Comparison of ENCODE assay signal across 19 cellular contexts in genomic region chr5:81426347-81426746, GRCh38. TPM values are rescaled to one million over a fixed set of nuclear protein-coding genes. Genes with fewer than 3 reads are reported as not detected.
DNase-seq lines count a peak whose midpoint lies in the region; ATAC-seq and TF ChIP-seq lines count a peak whose summit lies in the region.
"Had no signal": no experiment of that assay in that cellular context is flagged by ENCODE, and none has a peak within 500 bp of the region (broad histone marks: within the 10 kb centered on the region; RNA-seq: fewer than 3 reads in every experiment).

No MANE protein-coding gene starts in this region.

- TF ChIP-seq POLR2A in IMR-90 (IDR thresholded peaks at IDR 0.05; ENCODE audit: low read depth, low read length) (no peak), sigmoid colon (IDR thresholded peaks at IDR 0.05) (no peak)

- no peak overlapping the region for H2AFZ ChIP-seq in IMR-90 (replicated peaks; ENCODE audit: low read length, poor library complexity)

- H2AK9ac ChIP-seq in IMR-90 (replicated peaks; ENCODE audit: low read depth, low read length, poor library complexity), result no peak overlapping the region

- H3K9me1 ChIP-seq in IMR-90 (ENCODE audit: insufficient read depth, low read length), result peaks cover 7% of the 10 kb centered on the region

- H3K4me1 Mint-ChIP-seq in activated T-helper 2 cell treated with anti-CD3 and anti-CD28 coated beads, Interferon-gamma antibody, Interleukin-2, Interleukin-4, amounts not matched to agents 10 μg/mL and 5 μg/mL and 100 μg/mL, durations not matched to agents 14 hours and 24 hours and 36 hours (ENCODE audit: low read depth), result peaks cover 28% of the 10 kb centered on the region

- H3K23ac ChIP-seq in IMR-90 (ENCODE audit: low read depth, low read length), result peak overlapping the region; percentile 53

- DNase-seq in IMR-90, result no peak
- DNase-seq in activated T-helper 2 cell treated with anti-CD3 and anti-CD28 coated beads, Interferon-gamma antibody, Interleukin-2, Interleukin-4, amounts not matched to agents 10 μg/mL and 5 μg/mL and 100 μg/mL, durations not matched to agents 14 hours and 24 hours and 36 hours (ENCODE audit: low spot score), result no peak
- no peak for DNase-seq in right cardiac atrium
- no peak for DNase-seq in NCI-H2196 (lab: John Stamatoyannopoulos, UW; ENCODE audit: unreplicated experiment)
- no peak for DNase-seq in sigmoid colon
- DNase-seq: activated T-cell treated with anti-CD3 and anti-CD28 coated beads, Interleukin-2, amount 50 U/mL, for 48 hours; cortex of kidney; EL; NCI-H748 treated with DMSO at 0.1 percent for 48 hours; RPMI8226; spleen had no signal

- no peak for ATAC-seq in IMR-90 (ENCODE audit: low read depth)
- ATAC-seq in right cardiac atrium, result peak in 1 of 2 donors; percentile 50
- no peak for ATAC-seq in GM18907 (IDR thresholded peaks at IDR 0.05; ENCODE audit: unreplicated experiment)

- H3K79me1 ChIP-seq in IMR-90 (ENCODE audit: low read depth in 1 of 2, low read length in 2 of 2), result peaks cover 0 to 9% of the 10 kb centered on the region in 2 experiments; a peak in 1 of 4 replicates

- peak overlapping the region; percentile 17; the same call in 1 of the 2 replicates for H3K18ac ChIP-seq in IMR-90 (ENCODE audit: low read depth, low read length)

- H3K27ac Mint-ChIP-seq in activated T-helper 2 cell treated with anti-CD3 and anti-CD28 coated beads, Interferon-gamma antibody, Interleukin-2, Interleukin-4, amounts not matched to agents 10 μg/mL and 5 μg/mL and 100 μg/mL, durations not matched to agents 14 hours and 24 hours and 36 hours, result peak overlapping the region; percentile 4

- POLR2A ChIA-PET in IMR-90 (lab: Charles Lee; ENCODE audit: unreplicated experiment), result no interaction called here

- H2AK5ac ChIP-seq in IMR-90 (ENCODE audit: low read depth, low read length), result peak overlapping the region; percentile 65

- TF ChIP-seq RAD21 in IMR-90 (IDR thresholded peaks at IDR 0.05; ENCODE audit: low read length), result no peak

- H2BK5ac ChIP-seq in IMR-90 (ENCODE audit: low read depth, low read length, poor library complexity, severe bottlenecking), result peak overlapping the region; percentile 4

- H3K9ac ChIP-seq in IMR-90 (ENCODE audit: low read depth, low read length), result 0 out of 2 replicates have a peak overlapping the region, but pooled peaks have one; percentile 0

- no peak overlapping the region; the same call in 1 of the 2 replicates for H3K14ac ChIP-seq in IMR-90 (replicated peaks; ENCODE audit: low read depth, low read length)

- H3K9me3 ChIP-seq in IMR-90 (ENCODE audit: control insufficient read depth, insufficient read depth, low read length), result no peaks in the 10 kb centered on the region
- H3K9me3 ChIP-seq in right cardiac atrium (ENCODE audit: control insufficient read depth, low read length), result no peaks in the 10 kb centered on the region
- no peaks in the 10 kb centered on the region for H3K9me3 ChIP-seq in sigmoid colon
- H3K9me3 ChIP-seq: spleen, suprapubic skin had no signal

- H2BK20ac ChIP-seq in IMR-90 (ENCODE audit: low read depth, low read length), result peak overlapping the region; percentile 58

- no peaks in the 10 kb centered on the region for H4K20me1 ChIP-seq in IMR-90 (ENCODE audit: insufficient read depth, low read length)

- dilution Hi-C loops in IMR-90 (cut with HindIII; ENCODE audit: low sequenced_read_pairs, unreplicated experiment), result no loop called here

- H3K4me3 ChIP-seq in IMR-90 (ENCODE audit: insufficient read depth, low read depth, low read length), result no peak overlapping the region
- H3K4me3 ChIP-seq in right cardiac atrium (ENCODE audit: low read length), result no peak overlapping the region
- no peak overlapping the region for H3K4me3 ChIP-seq in sigmoid colon
- H3K4me3 ChIP-seq: GM12878, spleen, suprapubic skin had no signal

- H2BK120ac ChIP-seq in IMR-90 (ENCODE audit: low read depth, low read length), result peak overlapping the region; percentile 66

- H2BK15ac ChIP-seq in IMR-90 (ENCODE audit: low read depth, low read length), result peak overlapping the region; percentile 31; the same call in 2 of the 3 replicates

- H3K56ac ChIP-seq in IMR-90 (ENCODE audit: extremely low read depth, insufficient read depth, low read length), result no peak overlapping the region

- TF ChIP-seq CTCF in IMR-90 (conservative IDR thresholded peaks at IDR 0.05; ENCODE audit: low read depth, low read length) (no peak), sigmoid colon (IDR thresholded peaks at IDR 0.05) (no peak)

- TF ChIP-seq EP300 in sigmoid colon (IDR thresholded peaks at IDR 0.05), result no peak

- H3K36me3 Mint-ChIP-seq in activated T-helper 2 cell treated with anti-CD3 and anti-CD28 coated beads, Interferon-gamma antibody, Interleukin-2, Interleukin-4, amounts not matched to agents 10 μg/mL and 5 μg/mL and 100 μg/mL, durations not matched to agents 14 hours and 24 hours and 36 hours (ENCODE audit: low read depth), result peaks cover 2% of the 10 kb centered on the region

- H3K27ac ChIP-seq in IMR-90 (ENCODE audit: insufficient read depth, low read length), result no peak overlapping the region; the same call in 1 of the 2 replicates
- peak overlapping the region; percentile 42 for H3K27ac ChIP-seq in right cardiac atrium (ENCODE audit: low read length)
- peak overlapping the region; percentile 21 for H3K27ac ChIP-seq in temporal lobe (ENCODE audit: low read depth, low read length)
- H3K27ac ChIP-seq in sigmoid colon, result peak overlapping the region in 2 of 4 donors; percentile 35 to 52
- H3K27ac ChIP-seq: suprapubic skin had no signal

- H3K4me2 ChIP-seq in IMR-90 (ENCODE audit: low read depth, low read length), result no peak overlapping the region

- no CpG with 5 or more reads among the region's 2 CpGs for WGBS in IMR-90 (ENCODE audit: extremely low coverage in 2 of 2, insufficient read length in 1 of 2), 2 experiments
- 38% methylated on average over 2 of the region's 2 CpGs for WGBS in right cardiac atrium
- WGBS in sigmoid colon, 2 donors, result 66 to 72% methylated on average over 2 of the region's 2 CpGs

- CTCF ChIA-PET in IMR-90 (lab: Yijun Ruan, JAX), result interaction anchor here (1.9 to 2.1 kb wide), 2 partner anchors 739 to 799 kb away, joined by 7 read pairs; no protein-coding TSS in a partner anchor

- H4K5ac ChIP-seq in IMR-90 (ENCODE audit: low read depth, low read length), result 0 out of 2 replicates have a peak overlapping the region, but pooled peaks have one; percentile 47

- no peaks in the 10 kb centered on the region for H3K9me3 Mint-ChIP-seq in activated T-helper 2 cell treated with anti-CD3 and anti-CD28 coated beads, Interferon-gamma antibody, Interleukin-2, Interleukin-4, amounts not matched to agents 10 μg/mL and 5 μg/mL and 100 μg/mL, durations not matched to agents 14 hours and 24 hours and 36 hours
- H3K9me3 Mint-ChIP-seq: CD14-positive monocyte had no signal

- in situ Hi-C loops in IMR-90 (cut with MboI; ENCODE audit: low sequenced_read_pairs), result loop anchor here (10.0 kb wide), 1 partner anchor 428 kb away; no protein-coding TSS in a partner anchor

- H3K4me1 ChIP-seq in IMR-90 (ENCODE audit: control insufficient read depth, insufficient read depth, low read length), result peaks cover 14% of the 10 kb centered on the region
- no peaks in the 10 kb centered on the region for H3K4me1 ChIP-seq in right cardiac atrium (ENCODE audit: control insufficient read depth, insufficient read depth, low read length)
- H3K4me1 ChIP-seq in sigmoid colon, result peaks cover 0 to 33% (median 19%) of the 10 kb centered on the region in 4 donors

- H3K27me3 ChIP-seq in IMR-90 (ENCODE audit: control insufficient read depth, insufficient read depth, low read length) (no peaks in the 10 kb centered on the region), right cardiac atrium (ENCODE audit: control insufficient read depth, insufficient read depth) (no peaks in the 10 kb centered on the region), sigmoid colon (no peaks in the 10 kb centered on the region)
- H3K27me3 ChIP-seq: spleen, suprapubic skin had no signal

- H4K91ac ChIP-seq in IMR-90 (ENCODE audit: insufficient read depth, low read depth, low read length), result peak overlapping the region; percentile 60

- no TSS peak for BruUV-seq in IMR-90 (replicated peaks; lab: Mats Ljungman, UMichigan)

- H3K36me3 ChIP-seq in IMR-90 (ENCODE audit: control insufficient read depth, insufficient read depth, low read length), result no peaks in the 10 kb centered on the region
- H3K36me3 ChIP-seq in sigmoid colon, result no peaks in the 10 kb centered on the region

- peak overlapping the region; percentile 65 for H3K4ac ChIP-seq in IMR-90 (ENCODE audit: low read depth, low read length)

- H4K8ac ChIP-seq in IMR-90 (ENCODE audit: low read depth in 2 of 2, low read length in 2 of 2), result peak overlapping the region; percentile 41 to 57; a peak in 3 of 4 replicates

- intact Hi-C loops in IMR-90 (cut with micrococcal nuclease) (loop anchor here (5.0 kb wide), 1 partner anchor 411 kb away; no protein-coding TSS in a partner anchor), right cardiac atrium (cut with DNase I) (loop anchor here in 3 of 4 donors (5.0 to 10.0 kb wide), 5 partner anchors 321 to 801 kb away; no protein-coding TSS in a partner anchor), sigmoid colon (cut with DNase I) (loop anchor here (5.0 kb wide), 3 partner anchors 81 to 426 kb away; partner anchors contain the start of gene SSBP2)
- intact Hi-C loops in activated T-helper 2 cell treated with anti-CD3 and anti-CD28 coated beads, Interferon-gamma antibody, Interleukin-2, Interleukin-4, amounts not matched to agents 10 μg/mL and 5 μg/mL and 100 μg/mL, durations not matched to agents 14 hours and 24 hours and 36 hours (cut with micrococcal nuclease), result loop anchor here (5.0 to 10.0 kb wide), 2 partner anchors 81 to 678 kb away; no protein-coding TSS in a partner anchor

- H3K27me3 Mint-ChIP-seq in activated T-helper 2 cell treated with anti-CD3 and anti-CD28 coated beads, Interferon-gamma antibody, Interleukin-2, Interleukin-4, amounts not matched to agents 10 μg/mL and 5 μg/mL and 100 μg/mL, durations not matched to agents 14 hours and 24 hours and 36 hours (ENCODE audit: low read depth), result no peaks in the 10 kb centered on the region

- no peak overlapping the region for H3K4me3 Mint-ChIP-seq in activated T-helper 2 cell treated with anti-CD3 and anti-CD28 coated beads, Interferon-gamma antibody, Interleukin-2, Interleukin-4, amounts not matched to agents 10 μg/mL and 5 μg/mL and 100 μg/mL, durations not matched to agents 14 hours and 24 hours and 36 hours (ENCODE audit: low read depth)
- H3K4me3 Mint-ChIP-seq: CD14-positive monocyte had no signal

RNA-seq across cellular contexts. Expression of gene ACOT12, which starts 32.4 kb away (rescaled TPM):
- total RNA-seq in IMR-90 (2012; rRNA removed) (not detected in 2 replicates), right cardiac atrium (not detected), temporal lobe (0.98 TPM), sigmoid colon (under 1 TPM in 1 of 4 donors, not detected in 3; 0.41 TPM)
- polyA plus RNA-seq in IMR-90 (2012; rRNA removed) (not detected in 2 replicates), right cardiac atrium (not detected), sigmoid colon (under 1 TPM in 1 of 3 donors, not detected in 2; 0.09 TPM)
- polyA plus RNA-seq in IMR-90 (2012; cell fraction: cytosol; rRNA removed), result not detected in 2 replicates
- 0.08 TPM in 1 of 2 replicates, not detected in the other for polyA plus RNA-seq in IMR-90 (2012; cell fraction: nucleus; rRNA removed; ENCODE audit: low replicate concordance)
- total RNA-seq in activated T-helper 2 cell treated with anti-CD3 and anti-CD28 coated beads, Interferon-gamma antibody, Interleukin-2, Interleukin-4, amounts not matched to agents 10 μg/mL and 5 μg/mL and 100 μg/mL, durations not matched to agents 14 hours and 24 hours and 36 hours, result not detected in 2 replicates
- total RNA-seq: GM12878; mesenteric fat pad; osteoblast; spleen; T-helper 2 cell treated with Interferon-gamma antibody and Interleukin-4, amounts not matched to agents 100 ng/mL and 5 ng/mL, for 36 hours had no signal
- polyA plus RNA-seq: CD14-positive monocyte had no signal
